Comparison of ENCODE assay signal across 3 cellular contexts in genomic region chr14:68972507-68973272, GRCh38.
TF ChIP-seq lines count a peak whose summit lies in the region.

No MANE protein-coding gene starts in this region.

TF ChIP-seq in SK-N-SH, 30 proteins besides CTCF, POLR2A, EP300 and RAD21 (continued from another document):
- no peak for TF ChIP-seq IRF3 (IDR thresholded peaks at IDR 0.05; ENCODE audit: low read depth, low read length)
- TF ChIP-seq CHD2 (IDR thresholded peaks at IDR 0.05; ENCODE audit: low read length, partially characterized antibody): no peak
- TF ChIP-seq NFIC (IDR thresholded peaks at IDR 0.05; ENCODE audit: borderline replicate concordance): no peak
- TF ChIP-seq FOSL2 (IDR thresholded peaks at IDR 0.05; ENCODE audit: borderline replicate concordance, low read depth): no peak
- TF ChIP-seq RCOR1 (IDR thresholded peaks at IDR 0.05; ENCODE audit: low read length): no peak

TF ChIP-seq in SK-N-SH treated with all-trans-retinoic acid at 6 μM for 48 hours, 23 proteins besides CTCF, POLR2A, EP300 and RAD21 (continued from another document):
- TF ChIP-seq TSHZ2 (CRISPR knock-in tag; IDR thresholded peaks at IDR 0.05) (no peak), ZC3H10 (CRISPR knock-in tag; IDR thresholded peaks at IDR 0.05) (no peak), CSRNP3 (CRISPR knock-in tag; IDR thresholded peaks at IDR 0.05) (no peak), ARNTL (CRISPR knock-in tag; IDR thresholded peaks at IDR 0.05; ENCODE audit: borderline replicate concordance, low read depth) (no peak), ZNF70 (CRISPR knock-in tag; IDR thresholded peaks at IDR 0.05) (no peak), POU6F1 (CRISPR knock-in tag; IDR thresholded peaks at IDR 0.05; ENCODE audit: borderline replicate concordance, low read depth) (no peak), GLIS3 (CRISPR knock-in tag; IDR thresholded peaks at IDR 0.05) (no peak)

TF ChIP-seq in liver, 16 proteins besides CTCF, POLR2A, EP300 and RAD21 (continued from another document):
- TF ChIP-seq REST (IDR thresholded peaks at IDR 0.05) (no peak), NR2F2 (IDR thresholded peaks at IDR 0.05) (no peak), RXRA (IDR thresholded peaks at IDR 0.05) (peak in 1 of 2 donors; percentile 19), ZBTB33 (IDR thresholded peaks at IDR 0.05) (no peak), GABPA (IDR thresholded peaks at IDR 0.05 in 1 of 2, conservative IDR thresholded peaks at IDR 0.05 in 1 of 2) (no peak)
